In the genomic region with DNA sequence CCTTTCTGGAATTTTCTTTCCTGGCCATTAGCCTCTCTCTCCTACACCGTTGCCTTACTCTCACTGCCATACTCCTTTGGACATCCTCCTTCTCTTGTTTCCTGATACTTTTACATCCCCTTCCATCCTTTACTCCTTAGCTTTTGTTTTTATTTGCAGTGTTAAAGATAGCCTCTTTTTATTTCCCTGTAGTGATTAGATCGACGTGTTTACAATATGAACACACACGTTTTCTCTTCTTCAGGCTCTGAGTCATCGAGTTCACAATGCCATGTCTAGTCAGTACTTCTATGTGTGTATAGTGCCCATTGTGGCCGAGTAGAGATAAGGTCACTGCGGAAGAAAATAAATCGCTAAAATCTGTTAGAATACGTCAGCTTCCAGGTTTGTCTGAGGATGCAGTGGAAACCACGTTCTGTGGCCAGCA, we compare ENCODE assay signal across 10 cellular contexts.
DNase-seq lines count a peak whose midpoint lies in the region; ATAC-seq, FAIRE-seq and TF ChIP-seq lines count a peak whose summit lies in the region.
"Had no signal": no experiment of that assay in that cellular context is flagged by ENCODE, and none has a peak within 500 bp of the region (broad histone marks: within the 10 kb centered on the region; RNA-seq: fewer than 3 reads in every experiment).

No MANE protein-coding gene starts in this region.

- no TSS peak for BruUV-seq in MCF 10A (replicated peaks; lab: Mats Ljungman, UMichigan)

- H3K9me3 ChIP-seq in breast epithelium, result no peaks in the 10 kb centered on the region

- H3K4me3 Mint-ChIP-seq in MCF 10A (ENCODE audit: unreplicated experiment), result no peak overlapping the region
- H3K4me3 Mint-ChIP-seq: T-helper 1 cell treated with Interleukin-12 subunit alpha and Interleukin-12 subunit beta and Interleukin-4 antibody, amounts not matched to agents 30 μg/mL and 1 μg/mL, for 36 hours had no signal

- intact Hi-C loops in MCF 10A (cut with micrococcal nuclease), result no loop called here
- intact Hi-C loops in breast epithelium (cut with DNase I; ENCODE audit: low total_unique reads), result no loop called here

- CTCF ChIA-PET in MCF 10A (lab: Yijun Ruan, JAX), result interaction anchor here (0.6 to 1.7 kb wide), 3 partner anchors 46 to 592 kb away, joined by 3 to 5 read pairs (median 4); no protein-coding TSS in a partner anchor

- no peaks in the 10 kb centered on the region for H3K27me3 Mint-ChIP-seq in MCF 10A (ENCODE audit: insufficient read depth, unreplicated experiment)

- H3K4me1 ChIP-seq in breast epithelium, result no peaks in the 10 kb centered on the region

- H3K36me3 Mint-ChIP-seq in MCF 10A (ENCODE audit: insufficient read depth, unreplicated experiment), result no peaks in the 10 kb centered on the region

- H3K27ac Mint-ChIP-seq in MCF 10A (ENCODE audit: low read depth, unreplicated experiment), result no peak overlapping the region
- H3K27ac Mint-ChIP-seq: T-helper 1 cell treated with Interleukin-12 subunit alpha and Interleukin-12 subunit beta and Interleukin-4 antibody, amounts not matched to agents 30 μg/mL and 1 μg/mL, for 36 hours had no signal

- H3K9me3 Mint-ChIP-seq in MCF 10A (ENCODE audit: unreplicated experiment), result no peaks in the 10 kb centered on the region
- H3K9me3 Mint-ChIP-seq: T-helper 1 cell treated with Interleukin-12 subunit alpha and Interleukin-12 subunit beta and Interleukin-4 antibody, amounts not matched to agents 30 μg/mL and 1 μg/mL, for 36 hours had no signal

- H3K4me3 ChIP-seq in breast epithelium, result no peak overlapping the region
- H3K4me3 ChIP-seq in kidney epithelial cell (ENCODE audit: low read depth, low read length), result no peak overlapping the region

- peaks cover 6% of the 10 kb centered on the region for H3K4me1 Mint-ChIP-seq in MCF 10A (ENCODE audit: insufficient read depth, unreplicated experiment)

- H3K27me3 ChIP-seq in breast epithelium (no peaks in the 10 kb centered on the region), kidney epithelial cell (ENCODE audit: control insufficient read depth, insufficient read depth, low read length) (no peaks in the 10 kb centered on the region)

- ATAC-seq in HG02610 (IDR thresholded peaks at IDR 0.05; ENCODE audit: unreplicated experiment), result no peak

- POLR2A ChIA-PET in MCF 10A (lab: Yijun Ruan, JAX), result interaction anchor here (0.5 to 1.7 kb wide), 7 partner anchors 10 to 1578 kb away, joined by 3 to 8 read pairs (median 3); a partner anchor contains a TSS

- H3K27ac ChIP-seq in breast epithelium, result peak overlapping the region in 1 of 2 donors; percentile 5
- 0 out of 2 replicates have a peak overlapping the region, but pooled peaks have one; percentile 10 for H3K27ac ChIP-seq in VCaP

- FAIRE-seq in urothelium cell line (lab: Jason Lieb, UNC), result no peak

- TF ChIP-seq POLR2A in breast epithelium (IDR thresholded peaks at IDR 0.05), result no peak

- no peak for TF ChIP-seq CTCF in MCF 10A (IDR thresholded peaks at IDR 0.05; ENCODE audit: unreplicated experiment)
- peak in 1 of 3 donors; percentile 22 for TF ChIP-seq CTCF in breast epithelium (IDR thresholded peaks at IDR 0.05)
- 0 out of 2 replicates have a peak, but pooled peaks have one; percentile 9 for TF ChIP-seq CTCF in VCaP (conservative IDR thresholded peaks at IDR 0.05)
- peak; percentile 17 for TF ChIP-seq CTCF in kidney epithelial cell (IDR thresholded peaks at IDR 0.05; ENCODE audit: insufficient read depth, low read length, poor library complexity, severe bottlenecking)

- DNase-seq in MCF 10A (ENCODE audit: unreplicated experiment), result peak; percentile 74
- DNase-seq in breast epithelium (ENCODE audit: low spot score in 2 of 2), result no peak
- peak; percentile 63 for DNase-seq in kidney epithelial cell (ENCODE audit: low read depth)
- peak; percentile 74 for DNase-seq in urothelium cell line (ENCODE audit: low spot score)
- no peak for DNase-seq in NCI-H1092 (lab: John Stamatoyannopoulos, UW)
- DNase-seq in NCI-H2081 (lab: John Stamatoyannopoulos, UW), result no peak
- DNase-seq: hypothalamus had no signal

- no peaks in the 10 kb centered on the region for H3K36me3 ChIP-seq in breast epithelium
- no peaks in the 10 kb centered on the region for H3K36me3 ChIP-seq in kidney epithelial cell (ENCODE audit: control insufficient read depth, insufficient read depth, low read length)

Comparison
In these comparisons a context has a peak if more than half of its experiments do, and no peak if none do; other contexts are left out.
1. DNase-seq: peak in MCF 10A (single experiment), kidney epithelial cell (single experiment) and urothelium cell line (single experiment); none in breast epithelium (0 of 2), NCI-H1092 (single experiment) and NCI-H2081 (0 of 2).